In genomic region chr6:125588268-125588667, GRCh38 we compare ENCODE assay signal across 17 cellular contexts.
DNase-seq lines count a peak whose midpoint lies in the region; ATAC-seq and TF ChIP-seq lines count a peak whose summit lies in the region.
"Had no signal": no experiment of that assay in that cellular context is flagged by ENCODE, and none has a peak within 500 bp of the region (broad histone marks: within the 10 kb centered on the region; RNA-seq: fewer than 3 reads in every experiment).

No MANE protein-coding gene starts in this region.

- 29 to 31% methylated on average over 6 of the region's 6 CpGs for WGBS in heart right ventricle, 2 donors
- WGBS in smooth muscle cell (ENCODE audit: low lambda C conversion rate) = 50% methylated on average over 6 of the region's 6 CpGs
- 83 to 87% methylated on average over 6 of the region's 6 CpGs for WGBS in tibial nerve, 2 donors

- ATAC-seq in Right ventricle myocardium superior (ENCODE audit: poor library complexity) (peak; percentile 83), heart right ventricle (peak in 7 of 8 donors; percentile 45 to 94 (median 71))
- ATAC-seq: CD8-positive, alpha-beta T cell; PC-3 had no signal

- no peaks in the 10 kb centered on the region for H4K20me1 ChIP-seq in smooth muscle cell (ENCODE audit: low read depth)
- H4K20me1 ChIP-seq: BLaER1 had no signal

- H2AFZ ChIP-seq in smooth muscle cell (ENCODE audit: low read depth) = peak overlapping the region; percentile 24

- H3K4me1 ChIP-seq in right atrium auricular region = peaks cover 0 to 5% of the 10 kb centered on the region in 2 donors
- peaks cover 0 to 30% (median 4%) of the 10 kb centered on the region in 9 donors for H3K4me1 ChIP-seq in heart right ventricle
- peaks cover 16% of the 10 kb centered on the region for H3K4me1 ChIP-seq in smooth muscle cell (ENCODE audit: low read depth)
- no peaks in the 10 kb centered on the region for H3K4me1 ChIP-seq in tibial nerve
- H3K4me1 ChIP-seq: BLaER1, HAP-1 had no signal

- no peaks in the 10 kb centered on the region for H3K79me2 ChIP-seq in smooth muscle cell (ENCODE audit: low read depth)

- H3K4me2 ChIP-seq in smooth muscle cell = peak overlapping the region; percentile 19
- H3K4me2 ChIP-seq: BLaER1 had no signal

- H3K27ac ChIP-seq in right atrium auricular region (no peak overlapping the region), heart right ventricle (peak overlapping the region in 7 of 10 donors; percentile 26 to 74 (median 59)), smooth muscle cell (ENCODE audit: low read depth) (peak overlapping the region; percentile 60), tibial nerve (no peak overlapping the region)
- H3K27ac ChIP-seq: BLaER1 had no signal

- intact Hi-C loops in Right ventricle myocardium superior (cut with DNase I) (loop anchor here (5.0 kb wide), 1 partner anchor 159 kb away; the partner anchor contains the start of gene HEY2), heart right ventricle (cut with DNase I) (loop anchor here in 8 of 10 donors (1.0 to 10.0 kb wide), 8 partner anchors 82 to 273 kb away; partner anchors contain the start of gene HEY2 (in 5 of the 8))

- TF ChIP-seq POLR2A in tibial nerve (IDR thresholded peaks at IDR 0.05) = no peak

- no peak for TF ChIP-seq EP300 in tibial nerve (IDR thresholded peaks at IDR 0.05)

- no peak overlapping the region for H3K9ac ChIP-seq in smooth muscle cell (ENCODE audit: low read depth)
- H3K9ac ChIP-seq: BLaER1 had no signal

- no peak for TF ChIP-seq CTCF in right atrium auricular region (IDR thresholded peaks at IDR 0.05)
- no peak for TF ChIP-seq CTCF in heart right ventricle (IDR thresholded peaks at IDR 0.05)
- TF ChIP-seq CTCF in smooth muscle cell (IDR thresholded peaks at IDR 0.05; ENCODE audit: borderline replicate concordance, insufficient read depth, poor library complexity, severe bottlenecking) = no peak
- TF ChIP-seq CTCF in tibial nerve (IDR thresholded peaks at IDR 0.05) = no peak

- H3K27me3 ChIP-seq in right atrium auricular region (no peaks in the 10 kb centered on the region), heart right ventricle (peaks cover 0 to 3% (median 0%) of the 10 kb centered on the region in 7 donors), smooth muscle cell (ENCODE audit: low read depth) (no peaks in the 10 kb centered on the region), tibial nerve (no peaks in the 10 kb centered on the region)
- H3K27me3 ChIP-seq: BLaER1 had no signal

- H3K36me3 ChIP-seq in right atrium auricular region = no peaks in the 10 kb centered on the region
- H3K36me3 ChIP-seq in heart right ventricle = no peaks in the 10 kb centered on the region
- H3K36me3 ChIP-seq in smooth muscle cell (ENCODE audit: low read depth) = no peaks in the 10 kb centered on the region
- no peaks in the 10 kb centered on the region for H3K36me3 ChIP-seq in tibial nerve
- H3K36me3 ChIP-seq: BLaER1, HAP-1 had no signal

- H3K4me3 ChIP-seq in right atrium auricular region (no peak overlapping the region), heart right ventricle (no peak overlapping the region), smooth muscle cell (no peak overlapping the region), tibial nerve (no peak overlapping the region)
- H3K4me3 ChIP-seq: BLaER1, HAP-1 had no signal

- H3K9me3 ChIP-seq in right atrium auricular region (no peaks in the 10 kb centered on the region), heart right ventricle (no peaks in the 10 kb centered on the region), smooth muscle cell (replicated peaks; ENCODE audit: low read depth) (no peaks in the 10 kb centered on the region), tibial nerve (no peaks in the 10 kb centered on the region)
- H3K9me3 ChIP-seq: BLaER1, HAP-1 had no signal

- no peak for DNase-seq in Right ventricle myocardium superior
- DNase-seq in right atrium auricular region (ENCODE audit: low spot score) = no peak
- DNase-seq in dermis blood vessel endothelial cell = peak; percentile 88
- DNase-seq in heart right ventricle = peak in 1 of 2 donors; percentile 11
- no peak for DNase-seq in smooth muscle cell (lab: John Stamatoyannopoulos, UW; ENCODE audit: unreplicated experiment)
- no peak for DNase-seq in A172 (ENCODE audit: low spot score)
- no peak for DNase-seq in NCI-H446 treated with DMSO at 0.1 percent for 48 hours (lab: John Stamatoyannopoulos, UW)
- no peak for DNase-seq in tibial nerve (ENCODE audit: low spot score in 2 of 2)
- DNase-seq: 8988T; CD8-positive, alpha-beta T cell; DMS79 treated with DMSO at 0.1 percent for 48 hours; NCI-H1417; NCI-H187 treated with DMSO at 0.1 percent for 48 hours; NCI-H748 treated with DMSO at 0.1 percent for 48 hours; PC-3 had no signal

- peaks cover 12% of the 10 kb centered on the region for H3F3A ChIP-seq in smooth muscle cell (ENCODE audit: low read depth)

Comparison
In these comparisons a context has a peak if more than half of its experiments do, and no peak if none do; other contexts are left out.
1. H3K27ac ChIP-seq: peak in heart right ventricle (7 of 10) and smooth muscle cell (single experiment); none in right atrium auricular region (0 of 2) and tibial nerve (0 of 4).